Comparison of ENCODE assay signal across 8 cellular contexts in the genomic region with DNA sequence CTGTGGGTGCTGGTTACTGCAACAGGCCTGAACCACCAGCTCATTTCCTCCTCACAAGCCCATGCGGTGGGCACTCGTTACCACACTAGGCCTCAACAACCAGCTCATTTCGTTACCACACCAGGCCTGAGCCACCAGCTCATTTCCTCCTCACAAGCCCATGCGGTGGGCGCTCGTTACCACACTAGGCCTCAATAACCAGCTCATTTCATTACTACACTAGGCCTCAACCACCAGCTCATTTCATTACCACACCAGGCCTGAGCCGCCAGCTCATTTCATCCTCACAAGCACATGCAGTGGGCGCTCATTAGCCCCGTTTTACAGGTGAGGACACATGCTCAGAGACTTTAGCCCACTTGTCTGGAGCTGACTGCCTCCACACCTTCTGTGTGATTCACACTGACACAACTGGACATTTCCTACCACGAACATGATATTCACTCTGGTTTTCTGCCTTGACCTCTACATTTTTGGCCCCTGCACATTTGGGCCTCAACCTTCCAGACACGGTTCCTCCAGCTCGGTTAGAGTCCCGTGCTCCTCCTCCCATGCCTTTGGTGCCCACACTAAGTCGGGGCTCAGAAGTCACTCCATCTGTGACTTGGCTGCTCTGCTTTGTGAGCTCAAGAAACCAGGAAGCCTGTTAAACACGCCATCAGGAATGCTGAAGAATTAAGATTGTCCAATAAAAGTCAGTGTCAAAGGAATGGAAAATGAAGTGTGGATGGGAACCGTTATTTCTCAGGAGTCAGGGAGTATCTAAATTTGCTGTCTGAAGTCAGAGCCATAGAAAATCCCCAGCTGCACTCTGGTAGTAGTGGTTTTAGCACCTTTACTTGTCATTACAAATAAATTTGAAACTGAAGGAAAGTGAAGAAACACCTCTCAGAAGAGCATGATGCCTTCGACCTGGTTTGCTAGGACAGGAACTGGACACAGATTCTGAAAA. TPM values are rescaled to one million over a fixed set of nuclear protein-coding genes. Genes with fewer than 3 reads are reported as not detected.
DNase-seq lines count a peak whose midpoint lies in the region; ATAC-seq lines count a peak whose summit lies in the region.

No MANE protein-coding gene starts in this region.

- H3K4me3 Mint-ChIP-seq in activated naive CD4-positive, alpha-beta T cell treated with anti-CD3 and anti-CD28 coated beads for 36 hours = no peak overlapping the region

- no peaks in the 10 kb centered on the region for H3K27me3 Mint-ChIP-seq in activated naive CD4-positive, alpha-beta T cell treated with anti-CD3 and anti-CD28 coated beads for 36 hours (ENCODE audit: low read depth)

- peaks cover 7% of the 10 kb centered on the region for H3K9me3 Mint-ChIP-seq in activated naive CD4-positive, alpha-beta T cell treated with anti-CD3 and anti-CD28 coated beads for 36 hours

- DNase-seq in activated naive CD4-positive, alpha-beta T cell treated with anti-CD3 and anti-CD28 coated beads for 36 hours = peak; percentile 70
- DNase-seq in activated naive CD4-positive, alpha-beta T cell (lab: John Stamatoyannopoulos, UW) = no peak
- DNase-seq in activated T-cell treated with anti-CD3 and anti-CD28 coated beads for 1 hour (ENCODE audit: low read depth) (peak; percentile 10), H4 (ENCODE audit: low spot score) (no peak), NCI-H82 (lab: John Stamatoyannopoulos, UW) (no peak), GOT3 (lab: John Stamatoyannopoulos, UW) (no peak)
- DNase-seq in stimulated activated CD4-positive, alpha-beta T cell treated with anti-CD3 and anti-CD28 coated beads, Interleukin-15, amount 100 ng/mL, for 24 hours = peak; percentile 84

- H3K36me3 Mint-ChIP-seq in activated naive CD4-positive, alpha-beta T cell treated with anti-CD3 and anti-CD28 coated beads for 36 hours (ENCODE audit: low read depth) = no peaks in the 10 kb centered on the region

- intact Hi-C loops in activated naive CD4-positive, alpha-beta T cell treated with anti-CD3 and anti-CD28 coated beads for 36 hours (cut with micrococcal nuclease) = loop anchor here (1.0 kb wide), 3 partner anchors 57 to 262 kb away; no protein-coding TSS in a partner anchor

- peaks cover 10% of the 10 kb centered on the region for H3K4me1 Mint-ChIP-seq in activated naive CD4-positive, alpha-beta T cell treated with anti-CD3 and anti-CD28 coated beads for 36 hours (ENCODE audit: low read depth)

- CTCF ChIA-PET in activated naive CD4-positive, alpha-beta T cell treated with anti-CD3 and anti-CD28 coated beads for 36 hours (lab: Charles Lee) = interaction anchor here (0.9 to 1.7 kb wide), 2 partner anchors 28 to 106 kb away, joined by 3 to 5 read pairs; no protein-coding TSS in a partner anchor

- ATAC-seq in HG03439 (IDR thresholded peaks at IDR 0.05; ENCODE audit: unreplicated experiment) = peak; percentile 91

- H3K27ac Mint-ChIP-seq in activated naive CD4-positive, alpha-beta T cell treated with anti-CD3 and anti-CD28 coated beads for 36 hours = no peak overlapping the region

RNA-seq across cellular contexts. Expression of a gene that starts 55.8 kb away (rescaled TPM):
- total RNA-seq in activated naive CD4-positive, alpha-beta T cell treated with anti-CD3 and anti-CD28 coated beads for 36 hours = 10 to 100 TPM; 10.6 to 11.1 TPM
- 37.0 and 43.6 TPM in 2 replicates for total RNA-seq in H4 (2014; rRNA removed; shearing (Covaris generic))

Comparison
In these comparisons a context has a peak if more than half of its experiments do, and no peak if none do; other contexts are left out.
1. DNase-seq: peak in activated naive CD4-positive, alpha-beta T cell treated with anti-CD3 and anti-CD28 coated beads for 36 hours (single experiment), activated T-cell treated with anti-CD3 and anti-CD28 coated beads for 1 hour (single experiment) and stimulated activated CD4-positive, alpha-beta T cell treated with anti-CD3 and anti-CD28 coated beads, Interleukin-15, amount 100 ng/mL, for 24 hours (single experiment); none in activated naive CD4-positive, alpha-beta T cell (0 of 4), H4 (single experiment), NCI-H82 (single experiment) and GOT3 (single experiment).